In the genomic region with DNA sequence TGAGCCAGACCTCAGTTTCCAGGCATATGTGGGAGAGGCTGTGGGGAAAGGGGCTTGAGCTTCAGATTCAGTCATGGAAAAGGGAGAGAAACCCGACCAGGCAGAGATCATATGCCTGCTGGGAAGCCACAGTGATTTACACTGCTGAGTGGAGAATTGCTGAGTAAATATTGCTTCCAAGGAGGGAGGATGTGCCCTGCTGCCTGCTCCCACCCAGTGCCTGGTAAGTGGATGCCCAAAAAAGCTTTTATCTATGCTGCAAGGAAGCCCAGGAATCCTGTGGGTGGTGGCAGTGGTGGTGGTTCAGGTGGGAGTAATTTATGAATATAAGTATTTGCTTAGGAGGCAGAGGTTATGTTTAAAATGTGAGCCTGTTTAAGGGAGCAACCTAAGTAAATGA, we compare ENCODE assay signal across 10 cellular contexts. TPM values are rescaled to one million over a fixed set of nuclear protein-coding genes. Genes with fewer than 3 reads are reported as not detected.
A peak's percentile ranks its signal among the peaks of the same experiment; 100 is the strongest.
DNase-seq lines count a peak whose midpoint lies in the region; ATAC-seq and TF ChIP-seq lines count a peak whose summit lies in the region.
"Had no signal": no experiment of that assay in that cellular context is flagged by ENCODE, and none has a peak within 500 bp of the region (broad histone marks: within the 10 kb centered on the region; RNA-seq: fewer than 3 reads in every experiment).

No MANE protein-coding gene starts in this region.

- DNase-seq in DMS153 (lab: John Stamatoyannopoulos, UW), result peak; percentile 15
- peak; percentile 15 for DNase-seq in NCI-H2081 treated with DMSO at 0.1 percent for 48 hours (lab: John Stamatoyannopoulos, UW)
- no peak for DNase-seq in endodermal cell
- no peak for DNase-seq in osteoblast (ENCODE audit: insufficient read length, low spot score, missing footprints)
- no peak for DNase-seq in LoVo (ENCODE audit: low spot score)
- no peak for DNase-seq in NCI-H1694 (lab: John Stamatoyannopoulos, UW)
- DNase-seq: T-helper 9 cell had no signal

- H3K4me2 ChIP-seq in osteoblast (ENCODE audit: insufficient read depth, low read length), result peak overlapping the region; percentile 29

- H3K9me3 Mint-ChIP-seq in endodermal cell, result no peaks in the 10 kb centered on the region

- H3K9me3 ChIP-seq in endodermal cell (ENCODE audit: control insufficient read depth, low read length) (no peaks in the 10 kb centered on the region), osteoblast (ENCODE audit: low read depth, low read length) (no peaks in the 10 kb centered on the region)

- H3K36me3 Mint-ChIP-seq in endodermal cell (ENCODE audit: low read depth), result no peaks in the 10 kb centered on the region
- H3K36me3 Mint-ChIP-seq: CD4-positive, CD25-positive, alpha-beta regulatory T cell had no signal

- no peaks in the 10 kb centered on the region for H4K20me1 ChIP-seq in osteoblast (ENCODE audit: insufficient read depth, low read length)

- H3K27me3 ChIP-seq in endodermal cell (ENCODE audit: control insufficient read depth, insufficient read depth, low read length, poor library complexity, severe bottlenecking) (no peaks in the 10 kb centered on the region), osteoblast (ENCODE audit: insufficient read depth, low read length) (no peaks in the 10 kb centered on the region)

- TF ChIP-seq CTCF in endodermal cell (conservative IDR thresholded peaks at IDR 0.05) (no peak), osteoblast (IDR thresholded peaks at IDR 0.05; ENCODE audit: extremely low read depth, low read depth, low read length) (no peak)

- H3K4me3 ChIP-seq in endodermal cell (ENCODE audit: low read length) (no peak overlapping the region), osteoblast (ENCODE audit: insufficient read depth, low read length) (no peak overlapping the region)

- H3K4me1 Mint-ChIP-seq in endodermal cell, result peaks cover 17% of the 10 kb centered on the region

- no peak overlapping the region for H2AFZ ChIP-seq in osteoblast (ENCODE audit: low read length)

- H3K27ac Mint-ChIP-seq in endodermal cell, result peak overlapping the region; percentile 76
- H3K27ac Mint-ChIP-seq: CD4-positive, CD25-positive, alpha-beta regulatory T cell had no signal

- no peaks in the 10 kb centered on the region for H3K79me2 ChIP-seq in osteoblast (ENCODE audit: insufficient read depth, low read length)

- H3K27me3 Mint-ChIP-seq in endodermal cell (ENCODE audit: insufficient read depth), result no peaks in the 10 kb centered on the region

- 48 to 50% methylated on average over 1 of the region's 1 CpG for WGBS in endodermal cell (ENCODE audit: insufficient coverage in 1 of 2, insufficient read length in 1 of 2), 2 experiments

- H3K4me3 Mint-ChIP-seq in endodermal cell, result no peak overlapping the region
- H3K4me3 Mint-ChIP-seq: CD4-positive, CD25-positive, alpha-beta regulatory T cell had no signal

- ATAC-seq in HG02938 (IDR thresholded peaks at IDR 0.05; ENCODE audit: unreplicated experiment), result no peak
- no peak for ATAC-seq in GM19351 (IDR thresholded peaks at IDR 0.05; ENCODE audit: unreplicated experiment)

- H3K27ac ChIP-seq in endodermal cell (ENCODE audit: low read depth, low read length) (no peak overlapping the region), osteoblast (ENCODE audit: low read depth, low read length) (peak overlapping the region; percentile 68)

- H3K9ac ChIP-seq in endodermal cell (ENCODE audit: extremely low read depth, low read length, poor library complexity, severe bottlenecking), result no peak overlapping the region

- H3K4me1 ChIP-seq in endodermal cell (ENCODE audit: control insufficient read depth, insufficient read depth, low read length), result peaks cover 9% of the 10 kb centered on the region
- H3K4me1 ChIP-seq in osteoblast (ENCODE audit: insufficient read depth, low read length), result peaks cover 70% of the 10 kb centered on the region

- no peaks in the 10 kb centered on the region for H3K36me3 ChIP-seq in endodermal cell (ENCODE audit: control insufficient read depth, insufficient read depth, low read length)
- no peaks in the 10 kb centered on the region for H3K36me3 ChIP-seq in osteoblast (ENCODE audit: insufficient read depth, low read length)

RNA-seq across cellular contexts. Expression of a gene that starts 39.5 kb away (rescaled TPM):
- total RNA-seq in endodermal cell (10 to 100 TPM; 31.1 to 31.9 TPM), osteoblast (9.0 and 14.4 TPM in 2 replicates)
- 32.4 TPM for polyA plus RNA-seq in endodermal cell (2013, experiment 1 of 2)
- polyA plus RNA-seq in endodermal cell (2013, experiment 2 of 2), result 27.4 TPM

Comparison
In these comparisons a context has a peak if more than half of its experiments do, and no peak if none do; other contexts are left out.
1. DNase-seq: peak in DMS153 (single experiment) and NCI-H2081 treated with DMSO at 0.1 percent for 48 hours (single experiment); none in endodermal cell (single experiment), osteoblast (single experiment), LoVo (single experiment) and NCI-H1694 (single experiment).